1 cellular context compared by ENCODE assay signal in genomic region chr15:45166792-45167630, GRCh38.
A peak's percentile ranks its signal among the peaks of the same experiment; 100 is the strongest.
TF ChIP-seq lines count a peak whose summit lies in the region.

No MANE protein-coding gene starts in this region.

TF ChIP-seq in HepG2, 621 proteins besides CTCF, POLR2A, EP300 and RAD21 (continued from another document and continues in another):
- no peak for TF ChIP-seq ZNF646 (CRISPR knock-in tag; IDR thresholded peaks at IDR 0.05)
- TF ChIP-seq NFIC (IDR thresholded peaks at IDR 0.05; ENCODE audit: low read length): no peak
- no peak for TF ChIP-seq ARID2 (CRISPR knock-in tag; IDR thresholded peaks at IDR 0.05; ENCODE audit: borderline replicate concordance)
- TF ChIP-seq FOXK2 (IDR thresholded peaks at IDR 0.05): no peak
- no peak for TF ChIP-seq SKIL (CRISPR knock-in tag; IDR thresholded peaks at IDR 0.05; ENCODE audit: borderline replicate concordance)
- no peak for TF ChIP-seq SALL2 (CRISPR knock-in tag; IDR thresholded peaks at IDR 0.05)
- TF ChIP-seq MAZ (IDR thresholded peaks at IDR 0.05; ENCODE audit: borderline replicate concordance, low read depth, low read length): no peak
- peak; percentile 88 for TF ChIP-seq MAZ (CRISPR knock-in tag; IDR thresholded peaks at IDR 0.05; ENCODE audit: low read depth)
- TF ChIP-seq ZNF652 (CRISPR knock-in tag; IDR thresholded peaks at IDR 0.05; ENCODE audit: borderline replicate concordance, low read depth): no peak
- no peak for TF ChIP-seq SMAD1 (CRISPR knock-in tag; IDR thresholded peaks at IDR 0.05; ENCODE audit: borderline replicate concordance, low read depth)
- TF ChIP-seq FLYWCH1 (CRISPR knock-in tag; IDR thresholded peaks at IDR 0.05): no peak
- no peak for TF ChIP-seq SOX13 (IDR thresholded peaks at IDR 0.05)
- TF ChIP-seq SOX13 (CRISPR knock-in tag; conservative IDR thresholded peaks at IDR 0.05 in 1 of 2, IDR thresholded peaks at IDR 0.05 in 1 of 2): no peak
- TF ChIP-seq ZEB1 (IDR thresholded peaks at IDR 0.05; ENCODE audit: insufficient replicate concordance, low read depth): no peak
- peak; percentile 41; the same call in 1 of the 2 replicates for TF ChIP-seq YEATS2 (CRISPR knock-in tag; IDR thresholded peaks at IDR 0.05; ENCODE audit: borderline replicate concordance)
- TF ChIP-seq KDM2A (CRISPR knock-in tag; IDR thresholded peaks at IDR 0.05; ENCODE audit: borderline replicate concordance, low read depth): peak; percentile 95
- no peak for TF ChIP-seq ZNF20 (CRISPR knock-in tag; IDR thresholded peaks at IDR 0.05)
- TF ChIP-seq, protein P1, sequence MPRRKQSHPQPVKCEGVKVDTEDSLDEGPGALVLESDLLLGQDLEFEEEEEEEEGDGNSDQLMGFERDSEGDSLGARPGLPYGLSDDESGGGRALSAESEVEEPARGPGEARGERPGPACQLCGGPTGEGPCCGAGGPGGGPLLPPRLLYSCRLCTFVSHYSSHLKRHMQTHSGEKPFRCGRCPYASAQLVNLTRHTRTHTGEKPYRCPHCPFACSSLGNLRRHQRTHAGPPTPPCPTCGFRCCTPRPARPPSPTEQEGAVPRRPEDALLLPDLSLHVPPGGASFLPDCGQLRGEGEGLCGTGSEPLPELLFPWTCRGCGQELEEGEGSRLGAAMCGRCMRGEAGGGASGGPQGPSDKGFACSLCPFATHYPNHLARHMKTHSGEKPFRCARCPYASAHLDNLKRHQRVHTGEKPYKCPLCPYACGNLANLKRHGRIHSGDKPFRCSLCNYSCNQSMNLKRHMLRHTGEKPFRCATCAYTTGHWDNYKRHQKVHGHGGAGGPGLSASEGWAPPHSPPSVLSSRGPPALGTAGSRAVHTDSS (CRISPR knock-in tag; conservative IDR thresholded peaks at IDR 0.05): no peak
- TF ChIP-seq ZNF24 (IDR thresholded peaks at IDR 0.05): no peak
- no peak for TF ChIP-seq EEA1 (CRISPR knock-in tag; IDR thresholded peaks at IDR 0.05; ENCODE audit: borderline replicate concordance)
- TF ChIP-seq SKI (IDR thresholded peaks at IDR 0.05; ENCODE audit: partially characterized antibody): no peak
- peak; percentile 60 to 86; a peak in 3 of 4 replicates for TF ChIP-seq NR2F1 (CRISPR knock-in tag; IDR thresholded peaks at IDR 0.05)
- TF ChIP-seq, protein P2, sequence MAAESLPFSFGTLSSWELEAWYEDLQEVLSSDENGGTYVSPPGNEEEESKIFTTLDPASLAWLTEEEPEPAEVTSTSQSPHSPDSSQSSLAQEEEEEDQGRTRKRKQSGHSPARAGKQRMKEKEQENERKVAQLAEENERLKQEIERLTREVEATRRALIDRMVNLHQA (CRISPR knock-in tag; IDR thresholded peaks at IDR 0.05): no peak
- TF ChIP-seq, protein P3, sequence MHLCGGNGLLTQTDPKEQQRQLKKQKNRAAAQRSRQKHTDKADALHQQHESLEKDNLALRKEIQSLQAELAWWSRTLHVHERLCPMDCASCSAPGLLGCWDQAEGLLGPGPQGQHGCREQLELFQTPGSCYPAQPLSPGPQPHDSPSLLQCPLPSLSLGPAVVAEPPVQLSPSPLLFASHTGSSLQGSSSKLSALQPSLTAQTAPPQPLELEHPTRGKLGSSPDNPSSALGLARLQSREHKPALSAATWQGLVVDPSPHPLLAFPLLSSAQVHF (CRISPR knock-in tag; IDR thresholded peaks at IDR 0.05): no peak
- no peak for TF ChIP-seq JUND (CRISPR knock-in tag; IDR thresholded peaks at IDR 0.05)
- TF ChIP-seq IKZF5 (CRISPR knock-in tag; IDR thresholded peaks at IDR 0.05): no peak
- no peak for TF ChIP-seq REL (CRISPR knock-in tag; conservative IDR thresholded peaks at IDR 0.05)
- no peak for TF ChIP-seq ZNF430 (CRISPR knock-in tag; IDR thresholded peaks at IDR 0.05)
- no peak for TF ChIP-seq ZNF577 (CRISPR knock-in tag; IDR thresholded peaks at IDR 0.05; ENCODE audit: borderline replicate concordance, low read depth)
- TF ChIP-seq ZNF275 (CRISPR knock-in tag; IDR thresholded peaks at IDR 0.05; ENCODE audit: borderline replicate concordance): no peak
- no peak for TF ChIP-seq ZBTB7A (CRISPR knock-in tag; IDR thresholded peaks at IDR 0.05)
- TF ChIP-seq, protein P4, sequence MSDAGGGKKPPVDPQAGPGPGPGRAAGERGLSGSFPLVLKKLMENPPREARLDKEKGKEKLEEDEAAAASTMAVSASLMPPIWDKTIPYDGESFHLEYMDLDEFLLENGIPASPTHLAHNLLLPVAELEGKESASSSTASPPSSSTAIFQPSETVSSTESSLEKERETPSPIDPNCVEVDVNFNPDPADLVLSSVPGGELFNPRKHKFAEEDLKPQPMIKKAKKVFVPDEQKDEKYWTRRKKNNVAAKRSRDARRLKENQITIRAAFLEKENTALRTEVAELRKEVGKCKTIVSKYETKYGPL (CRISPR knock-in tag; IDR thresholded peaks at IDR 0.05): no peak
- TF ChIP-seq ZNF891 (CRISPR knock-in tag; IDR thresholded peaks at IDR 0.05): no peak
- no peak for TF ChIP-seq NCOA2 (CRISPR knock-in tag; IDR thresholded peaks at IDR 0.05)
- TF ChIP-seq MED1 (CRISPR knock-in tag; IDR thresholded peaks at IDR 0.05): no peak
- TF ChIP-seq ZNF790 (CRISPR knock-in tag; IDR thresholded peaks at IDR 0.05; ENCODE audit: borderline replicate concordance): no peak; the same call in 1 of the 2 replicates
- no peak; the same call in 1 of the 2 replicates for TF ChIP-seq TAF1 (CRISPR knock-in tag; IDR thresholded peaks at IDR 0.05)
- no peak for TF ChIP-seq NFYC (CRISPR knock-in tag; IDR thresholded peaks at IDR 0.05)
- TF ChIP-seq RBM22 (optimal IDR thresholded peaks at IDR 0.05; ENCODE audit: low read length): peak; percentile 56
- no peak for TF ChIP-seq HINFP (CRISPR knock-in tag; IDR thresholded peaks at IDR 0.05; ENCODE audit: low read depth)
- TF ChIP-seq, protein P5, sequence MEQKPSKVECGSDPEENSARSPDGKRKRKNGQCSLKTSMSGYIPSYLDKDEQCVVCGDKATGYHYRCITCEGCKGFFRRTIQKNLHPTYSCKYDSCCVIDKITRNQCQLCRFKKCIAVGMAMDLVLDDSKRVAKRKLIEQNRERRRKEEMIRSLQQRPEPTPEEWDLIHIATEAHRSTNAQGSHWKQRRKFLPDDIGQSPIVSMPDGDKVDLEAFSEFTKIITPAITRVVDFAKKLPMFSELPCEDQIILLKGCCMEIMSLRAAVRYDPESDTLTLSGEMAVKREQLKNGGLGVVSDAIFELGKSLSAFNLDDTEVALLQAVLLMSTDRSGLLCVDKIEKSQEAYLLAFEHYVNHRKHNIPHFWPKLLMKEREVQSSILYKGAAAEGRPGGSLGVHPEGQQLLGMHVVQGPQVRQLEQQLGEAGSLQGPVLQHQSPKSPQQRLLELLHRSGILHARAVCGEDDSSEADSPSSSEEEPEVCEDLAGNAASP (CRISPR knock-in tag; IDR thresholded peaks at IDR 0.05; ENCODE audit: borderline replicate concordance): no peak
- TF ChIP-seq ZFX (CRISPR knock-in tag; IDR thresholded peaks at IDR 0.05; ENCODE audit: low read depth): peak; percentile 93
- peak; percentile 25; the same call in 1 of the 2 replicates for TF ChIP-seq KMT2A (CRISPR knock-in tag; IDR thresholded peaks at IDR 0.05)
- TF ChIP-seq E2F5 (CRISPR knock-in tag; conservative IDR thresholded peaks at IDR 0.05): no peak
- TF ChIP-seq ZNF317 (CRISPR knock-in tag; IDR thresholded peaks at IDR 0.05): no peak
- TF ChIP-seq ZNF431 (CRISPR knock-in tag; IDR thresholded peaks at IDR 0.05; ENCODE audit: borderline replicate concordance, low read depth): 0 out of 2 replicates have a peak, but pooled peaks have one; percentile 37
- no peak for TF ChIP-seq SRF (IDR thresholded peaks at IDR 0.05; ENCODE audit: low read depth, low read length)
- TF ChIP-seq ZNF660 (CRISPR knock-in tag; IDR thresholded peaks at IDR 0.05; ENCODE audit: borderline replicate concordance, low read depth): no peak
- TF ChIP-seq LCORL (IDR thresholded peaks at IDR 0.05): no peak
- 0 out of 2 replicates have a peak, but pooled peaks have one; percentile 28 for TF ChIP-seq LCORL (CRISPR knock-in tag; IDR thresholded peaks at IDR 0.05)
- no peak for TF ChIP-seq HHEX (CRISPR knock-in tag; IDR thresholded peaks at IDR 0.05)
- TF ChIP-seq ZZZ3 (CRISPR knock-in tag; IDR thresholded peaks at IDR 0.05; ENCODE audit: borderline replicate concordance): no peak
- TF ChIP-seq MBD4 (IDR thresholded peaks at IDR 0.05; ENCODE audit: borderline replicate concordance, low read length): no peak
- no peak for TF ChIP-seq ZNF878 (CRISPR knock-in tag; IDR thresholded peaks at IDR 0.05)
